Comparison of ENCODE assay signal across 1 cellular context in genomic region chr17:44956998-44957981, GRCh38.
TF ChIP-seq lines count a peak whose summit lies in the region.

No MANE protein-coding gene starts in this region.

TF ChIP-seq in HepG2, 621 proteins besides CTCF, POLR2A, EP300 and RAD21 (continued from another document and continues in another):
- peak; percentile 45; the same call in 1 of the 2 replicates for TF ChIP-seq ARID5B (CRISPR knock-in tag; IDR thresholded peaks at IDR 0.05)
- TF ChIP-seq MXD3 (CRISPR knock-in tag; IDR thresholded peaks at IDR 0.05): no peak
- TF ChIP-seq ETV6 (CRISPR knock-in tag; conservative IDR thresholded peaks at IDR 0.05): peak; percentile 35; the same call in 1 of the 2 replicates
- TF ChIP-seq MYPOP (CRISPR knock-in tag; IDR thresholded peaks at IDR 0.05): 0 out of 2 replicates have a peak, but pooled peaks have one; percentile 25
- TF ChIP-seq ESRRA (CRISPR knock-in tag; IDR thresholded peaks at IDR 0.05; ENCODE audit: low read depth): peak; percentile 65; the same call in 1 of the 2 replicates
- TF ChIP-seq FLYWCH1 (CRISPR knock-in tag; IDR thresholded peaks at IDR 0.05): 0 out of 2 replicates have a peak, but pooled peaks have one; percentile 27
- no peak for TF ChIP-seq REXO4 (CRISPR knock-in tag; IDR thresholded peaks at IDR 0.05; ENCODE audit: borderline replicate concordance)
- TF ChIP-seq ZFY (CRISPR knock-in tag; IDR thresholded peaks at IDR 0.05): peak; percentile 63
- TF ChIP-seq DMAP1 (CRISPR knock-in tag; IDR thresholded peaks at IDR 0.05): 0 out of 2 replicates have a peak, but pooled peaks have one; percentile 41
- TF ChIP-seq STAG1 (CRISPR knock-in tag; IDR thresholded peaks at IDR 0.05): no peak
- no peak for TF ChIP-seq THAP7 (CRISPR knock-in tag; IDR thresholded peaks at IDR 0.05)
- 0 out of 2 replicates have a peak, but pooled peaks have one; percentile 26 for TF ChIP-seq ZNF350 (CRISPR knock-in tag; IDR thresholded peaks at IDR 0.05; ENCODE audit: borderline replicate concordance, low read depth)
- TF ChIP-seq ZFX (CRISPR knock-in tag; IDR thresholded peaks at IDR 0.05; ENCODE audit: low read depth): peak; percentile 63; the same call in 1 of the 2 replicates
- no peak for TF ChIP-seq TBL1XR1 (IDR thresholded peaks at IDR 0.05; ENCODE audit: borderline replicate concordance, low read length, partially characterized antibody)
- peak; percentile 20; the same call in 1 of the 2 replicates for TF ChIP-seq TFAP4 (IDR thresholded peaks at IDR 0.05; ENCODE audit: borderline replicate concordance, low read depth)
- TF ChIP-seq YEATS2 (CRISPR knock-in tag; IDR thresholded peaks at IDR 0.05; ENCODE audit: borderline replicate concordance): 0 out of 2 replicates have a peak, but pooled peaks have one; percentile 33
- 0 out of 2 replicates have a peak, but pooled peaks have one; percentile 48 for TF ChIP-seq RXRB (CRISPR knock-in tag; IDR thresholded peaks at IDR 0.05; ENCODE audit: borderline replicate concordance)
- no peak for TF ChIP-seq MTERF4 (CRISPR knock-in tag; IDR thresholded peaks at IDR 0.05)
- TF ChIP-seq ARNT (IDR thresholded peaks at IDR 0.05): no peak
- TF ChIP-seq SP2 (CRISPR knock-in tag; IDR thresholded peaks at IDR 0.05): no peak
- peak; percentile 81 for TF ChIP-seq ZNF143 (CRISPR knock-in tag; IDR thresholded peaks at IDR 0.05)
- TF ChIP-seq RARA (CRISPR knock-in tag; IDR thresholded peaks at IDR 0.05): peak; percentile 17; the same call in 1 of the 2 replicates
- no peak for TF ChIP-seq MED13 (CRISPR knock-in tag; IDR thresholded peaks at IDR 0.05)
- TF ChIP-seq HIVEP1 (CRISPR knock-in tag; IDR thresholded peaks at IDR 0.05): 0 out of 2 replicates have a peak, but pooled peaks have one; percentile 19
- TF ChIP-seq PHF21A (CRISPR knock-in tag; IDR thresholded peaks at IDR 0.05): peak; percentile 64; the same call in 1 of the 2 replicates
- no peak for TF ChIP-seq ZFP36L2 (CRISPR knock-in tag; IDR thresholded peaks at IDR 0.05)
- TF ChIP-seq HNF1B (CRISPR knock-in tag; IDR thresholded peaks at IDR 0.05): 0 out of 2 replicates have a peak, but pooled peaks have one; percentile 38
- no peak for TF ChIP-seq ZBTB1 (CRISPR knock-in tag; IDR thresholded peaks at IDR 0.05; ENCODE audit: borderline replicate concordance)
- TF ChIP-seq NONO (IDR thresholded peaks at IDR 0.05): no peak
- no peak for TF ChIP-seq NONO (CRISPR knock-in tag; conservative IDR thresholded peaks at IDR 0.05)
- no peak for TF ChIP-seq HMGXB4 (CRISPR knock-in tag; IDR thresholded peaks at IDR 0.05; ENCODE audit: borderline replicate concordance in 1 of 2, low read depth in 1 of 2)
- peak; percentile 47 for TF ChIP-seq ZNF687 (CRISPR knock-in tag; IDR thresholded peaks at IDR 0.05)
- peak; percentile 17; the same call in 1 of the 2 replicates for TF ChIP-seq ZNF501 (CRISPR knock-in tag; IDR thresholded peaks at IDR 0.05)
- 0 out of 2 replicates have a peak, but pooled peaks have one; percentile 47 for TF ChIP-seq ZNF274 (CRISPR knock-in tag; IDR thresholded peaks at IDR 0.05)
- TF ChIP-seq NR2C2 (CRISPR knock-in tag; IDR thresholded peaks at IDR 0.05; ENCODE audit: borderline replicate concordance): peak; percentile 52; the same call in 1 of the 2 replicates
- TF ChIP-seq SOX6 (IDR thresholded peaks at IDR 0.05): no peak
- 0 out of 2 replicates have a peak, but pooled peaks have one; percentile 23 for TF ChIP-seq SOX6 (CRISPR knock-in tag; IDR thresholded peaks at IDR 0.05)
- peak; percentile 45; the same call in 1 of the 2 replicates for TF ChIP-seq PBX2 (CRISPR knock-in tag; IDR thresholded peaks at IDR 0.05)
- TF ChIP-seq ZNF709 (CRISPR knock-in tag; IDR thresholded peaks at IDR 0.05): no peak
- TF ChIP-seq MED1 (CRISPR knock-in tag; IDR thresholded peaks at IDR 0.05): peak; percentile 36; the same call in 1 of the 2 replicates
- TF ChIP-seq KLF16 (CRISPR knock-in tag; IDR thresholded peaks at IDR 0.05): 0 out of 4 replicates have a peak, but pooled peaks of 1 of the 2 experiments have one; percentile 25
- TF ChIP-seq SMAD3 (CRISPR knock-in tag; IDR thresholded peaks at IDR 0.05): no peak
- TF ChIP-seq PRMT3 (CRISPR knock-in tag; IDR thresholded peaks at IDR 0.05; ENCODE audit: borderline replicate concordance, low read depth): no peak
- TF ChIP-seq TBX2 (CRISPR knock-in tag; IDR thresholded peaks at IDR 0.05; ENCODE audit: borderline replicate concordance): peak; percentile 16; the same call in 1 of the 2 replicates
- no peak for TF ChIP-seq ATM (IDR thresholded peaks at IDR 0.05; ENCODE audit: borderline replicate concordance)
- no peak for TF ChIP-seq SIX1 (CRISPR knock-in tag; IDR thresholded peaks at IDR 0.05; ENCODE audit: borderline replicate concordance)
